8 cellular contexts compared by ENCODE assay signal in genomic region chr9:38103340-38103739, GRCh38.
"Had no signal": no experiment of that assay in that cellular context is flagged by ENCODE, and none has a peak within 500 bp of the region (broad histone marks: within the 10 kb centered on the region; RNA-seq: fewer than 3 reads in every experiment).

No MANE protein-coding gene starts in this region.

- DNase-seq: GDM1, GF-D8 had no signal

- H3K4me3 ChIP-seq: GM12878 had no signal

- FAIRE-seq: G401.6, GM12878, GM12891, GM12892, GM18507, GM19239 had no signal

- ATAC-seq: GM12878 had no signal
